In the genomic region with DNA sequence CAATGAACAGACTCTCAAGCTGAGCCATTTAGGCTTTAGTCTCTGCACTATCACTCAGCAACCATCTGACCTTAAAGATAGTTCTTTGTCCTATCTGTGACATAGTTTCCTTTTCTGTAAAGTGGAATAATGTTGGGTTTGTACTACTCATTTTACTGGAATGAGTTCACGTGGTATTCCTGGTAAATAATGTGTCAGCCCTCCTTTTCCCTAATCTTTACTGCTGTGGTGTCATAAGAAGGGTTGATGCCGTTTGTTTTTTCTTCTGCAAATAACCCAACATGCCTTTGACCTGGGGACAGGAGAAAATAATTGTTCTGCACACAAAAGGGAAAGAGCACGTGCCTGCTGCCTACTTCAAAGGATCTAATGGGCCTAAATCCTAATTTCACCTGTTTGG, we compare ENCODE assay signal across 24 cellular contexts.
DNase-seq lines count a peak whose midpoint lies in the region; ATAC-seq, FAIRE-seq and TF ChIP-seq lines count a peak whose summit lies in the region.
"Had no signal": no experiment of that assay in that cellular context is flagged by ENCODE, and none has a peak within 500 bp of the region (broad histone marks: within the 10 kb centered on the region; RNA-seq: fewer than 3 reads in every experiment).

No MANE protein-coding gene starts in this region.

- ATAC-seq in GM21717 (IDR thresholded peaks at IDR 0.05; ENCODE audit: unreplicated experiment) = no peak
- ATAC-seq: HCT116; stimulated activated effector memory CD8-positive, alpha-beta T cell treated with anti-CD3 and anti-CD28 coated beads, Interleukin-12 subunit alpha, Interleukin-12 subunit beta, amount 100 ng/mL, for 72 hours had no signal

- no peaks in the 10 kb centered on the region for H3K27me3 Mint-ChIP-seq in astrocyte (ENCODE audit: low read depth, unreplicated experiment)
- H3K27me3 Mint-ChIP-seq: activated CD4-positive, alpha-beta T cell treated with anti-CD3 and anti-CD28 coated beads, Interleukin-2, amount 10 ng/mL, durations not matched to agents 24 days and 14 days had no signal

- H3K4me1 Mint-ChIP-seq in astrocyte (ENCODE audit: low read depth, unreplicated experiment) = peaks cover 6% of the 10 kb centered on the region
- H3K4me1 Mint-ChIP-seq: activated CD4-positive, alpha-beta T cell treated with anti-CD3 and anti-CD28 coated beads, Interleukin-2, amount 10 ng/mL, durations not matched to agents 24 days and 14 days; stimulated activated effector memory CD8-positive, alpha-beta T cell treated with anti-CD3 and anti-CD28 coated beads, Interleukin-12 subunit alpha, Interleukin-12 subunit beta, amount 100 ng/mL, for 72 hours had no signal

- H3K4me1 ChIP-seq in astrocyte (ENCODE audit: insufficient read depth, low read length) = peaks cover 12% of the 10 kb centered on the region
- H3K4me1 ChIP-seq: ascending aorta, prostate gland, thyroid gland had no signal

- no peaks in the 10 kb centered on the region for H3K27me3 ChIP-seq in astrocyte (ENCODE audit: insufficient read depth, low read length)
- H3K27me3 ChIP-seq: ascending aorta, thyroid gland had no signal

- H3K27ac ChIP-seq in astrocyte (ENCODE audit: low read depth, low read length) = peak overlapping the region; percentile 34
- H3K27ac ChIP-seq: ascending aorta, prostate gland, thyroid gland had no signal

- TF ChIP-seq CTCF in astrocyte (IDR thresholded peaks at IDR 0.05; ENCODE audit: insufficient read depth, low read depth, low read length) = no peak

- H3K9me3 Mint-ChIP-seq in astrocyte (ENCODE audit: unreplicated experiment) = no peaks in the 10 kb centered on the region
- H3K9me3 Mint-ChIP-seq: activated CD4-positive, alpha-beta T cell treated with anti-CD3 and anti-CD28 coated beads, Interleukin-2, amount 10 ng/mL, durations not matched to agents 24 days and 14 days; nephron had no signal

- no peaks in the 10 kb centered on the region for H4K20me1 ChIP-seq in astrocyte (ENCODE audit: insufficient read depth, low read length)

- H3K9ac ChIP-seq in astrocyte (ENCODE audit: low read length) = no peak overlapping the region
- H3K9ac ChIP-seq: SK-N-SH had no signal

- no peaks in the 10 kb centered on the region for H3K9me3 ChIP-seq in astrocyte (ENCODE audit: insufficient read depth, low read depth, low read length)
- H3K9me3 ChIP-seq: ascending aorta, prostate gland, SK-N-SH, thyroid gland had no signal

- H3K27ac Mint-ChIP-seq in astrocyte (ENCODE audit: unreplicated experiment) = no peak overlapping the region
- H3K27ac Mint-ChIP-seq: activated CD4-positive, alpha-beta T cell treated with anti-CD3 and anti-CD28 coated beads, Interleukin-2, amount 10 ng/mL, durations not matched to agents 24 days and 14 days; nephron; stimulated activated effector memory CD8-positive, alpha-beta T cell treated with anti-CD3 and anti-CD28 coated beads, Interleukin-12 subunit alpha, Interleukin-12 subunit beta, amount 100 ng/mL, for 72 hours had no signal

- no peak overlapping the region for H3K4me3 ChIP-seq in astrocyte (ENCODE audit: insufficient read depth, low read depth, low read length)
- H3K4me3 ChIP-seq: ascending aorta, prostate gland, thyroid gland had no signal

- H3K36me3 ChIP-seq in astrocyte (ENCODE audit: insufficient read depth, low read length) = no peaks in the 10 kb centered on the region
- H3K36me3 ChIP-seq: ascending aorta, prostate gland, thyroid gland had no signal

- no peak for FAIRE-seq in astrocyte (lab: Jason Lieb, UNC)
- FAIRE-seq: GM18507, kidney had no signal

- DNase-seq in DMS53 (lab: John Stamatoyannopoulos, UW) = peak; percentile 44
- peak; percentile 61 for DNase-seq in LHCN-M2 (ENCODE audit: low read depth)
- peak; percentile 72 for DNase-seq in astrocyte (ENCODE audit: low read depth)
- DNase-seq in kidney glomerular epithelial cell (lab: John Stamatoyannopoulos, UW) = peak; percentile 23
- DNase-seq in foreskin melanocyte = no peak
- no peak for DNase-seq in activated CD4-positive, CD25-positive, alpha-beta regulatory T cell treated with anti-CD3 and anti-CD28 coated beads, Interleukin-2, amount 50 U/mL, for 72 hours
- DNase-seq in glomerular visceral epithelial cell (ENCODE audit: extremely low spot score) = no peak
- DNase-seq: activated CD4-positive, alpha-beta T cell treated with anti-CD3 and anti-CD28 coated beads, Interleukin-2, amount 10 ng/mL, durations not matched to agents 24 days and 14 days; activated naive CD4-positive, alpha-beta T cell treated with Interleukin-2 at 50 U/mL for 16 hours; dermis blood vessel endothelial cell; erythroblast; kidney; NCI-H2029 treated with DMSO at 0.1 percent for 48 hours; NCI-H524; SK-N-SH; stimulated activated CD4-positive, alpha-beta T cell treated with anti-CD3 and anti-CD28 coated beads, Interleukin-12 subunit alpha, Interleukin-12 subunit beta, amount 100 ng/mL, for 4 hours; thyroid gland had no signal

- H3K4me3 Mint-ChIP-seq in astrocyte (ENCODE audit: unreplicated experiment) = no peak overlapping the region
- H3K4me3 Mint-ChIP-seq: activated CD4-positive, alpha-beta T cell treated with anti-CD3 and anti-CD28 coated beads, Interleukin-2, amount 10 ng/mL, durations not matched to agents 24 days and 14 days; nephron; stimulated activated effector memory CD8-positive, alpha-beta T cell treated with anti-CD3 and anti-CD28 coated beads, Interleukin-12 subunit alpha, Interleukin-12 subunit beta, amount 100 ng/mL, for 72 hours had no signal

- H3K36me3 Mint-ChIP-seq in astrocyte (ENCODE audit: low read depth, unreplicated experiment) = no peaks in the 10 kb centered on the region
- H3K36me3 Mint-ChIP-seq: stimulated activated effector memory CD8-positive, alpha-beta T cell treated with anti-CD3 and anti-CD28 coated beads, Interleukin-12 subunit alpha, Interleukin-12 subunit beta, amount 100 ng/mL, for 72 hours had no signal

- no peak overlapping the region for H2AFZ ChIP-seq in astrocyte (ENCODE audit: low read depth, low read length)

- H3K79me2 ChIP-seq in astrocyte (ENCODE audit: insufficient read depth, low read length) = no peaks in the 10 kb centered on the region

- H3K4me2 ChIP-seq in astrocyte (ENCODE audit: low read length) = peak overlapping the region; percentile 52
- H3K4me2 ChIP-seq: SK-N-SH had no signal

Comparison
In these comparisons a context has a peak if more than half of its experiments do, and no peak if none do; other contexts are left out.
1. DNase-seq: peak in DMS53 (single experiment), LHCN-M2 (single experiment), astrocyte (single experiment) and kidney glomerular epithelial cell (single experiment); none in foreskin melanocyte (single experiment), activated CD4-positive, CD25-positive, alpha-beta regulatory T cell treated with anti-CD3 and anti-CD28 coated beads, Interleukin-2, amount 50 U/mL, for 72 hours (single experiment) and glomerular visceral epithelial cell (single experiment).